In the genomic region with DNA sequence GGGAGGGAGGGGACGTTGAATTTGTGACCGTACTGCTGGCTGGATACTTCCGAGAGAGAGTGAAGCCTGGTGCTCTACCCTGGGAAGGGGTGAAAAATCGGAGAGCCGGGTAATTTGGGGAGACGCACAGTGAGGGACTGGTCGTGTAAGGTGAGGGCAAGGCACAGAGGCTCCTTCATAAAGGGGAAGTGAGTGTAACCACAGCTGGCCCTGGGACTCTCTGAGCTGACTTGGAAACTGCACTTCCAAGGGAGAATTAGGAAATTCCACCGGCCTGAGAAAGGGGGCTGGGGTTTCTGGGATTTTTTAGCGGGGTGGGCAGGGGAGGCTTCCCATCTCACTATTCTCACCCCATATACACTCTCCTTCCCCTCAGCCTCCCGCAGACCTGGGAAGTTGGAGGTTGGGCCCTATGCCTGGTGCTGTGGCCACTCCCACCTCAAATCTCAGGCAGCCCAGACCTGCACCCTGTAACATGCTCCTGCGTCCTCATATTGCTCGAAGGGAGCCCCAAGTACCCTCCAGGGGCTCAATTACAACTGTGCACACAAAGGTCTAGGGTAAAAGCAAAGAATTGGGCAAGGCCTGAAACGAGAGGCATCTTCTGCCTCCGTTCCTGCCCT, we compare ENCODE assay signal across 8 cellular contexts.
DNase-seq lines count a peak whose midpoint lies in the region; ATAC-seq and TF ChIP-seq lines count a peak whose summit lies in the region.

No MANE protein-coding gene starts in this region.

- no peak overlapping the region for H2AFZ ChIP-seq in parathyroid adenoma

- DNase-seq in T-cell, result peak in 2 of 34 experiments; percentile 1 to 7
- DNase-seq in foreskin keratinocyte, result no peak
- no peak for DNase-seq in NCI-H82 treated with DMSO at 0.1 percent for 48 hours (lab: John Stamatoyannopoulos, UW; ENCODE audit: unreplicated experiment)
- no peak for DNase-seq in T-helper 9 cell
- no peak for DNase-seq in DMS153 (lab: John Stamatoyannopoulos, UW)

- peaks cover 29 to 34% of the 10 kb centered on the region in 2 donors for H3K27me3 Mint-ChIP-seq in T-cell

- peaks cover 21 to 34% (median 26%) of the 10 kb centered on the region in 3 donors for H3K4me1 Mint-ChIP-seq in T-cell

- H3K27me3 ChIP-seq in foreskin keratinocyte (no peaks in the 10 kb centered on the region), parathyroid adenoma (ENCODE audit: control insufficient read depth, insufficient read depth, low read length) (no peaks in the 10 kb centered on the region)

- no peaks in the 10 kb centered on the region for H3K36me3 ChIP-seq in ES-I3 (ENCODE audit: insufficient read depth, low read length)
- no peaks in the 10 kb centered on the region for H3K36me3 ChIP-seq in parathyroid adenoma (ENCODE audit: control insufficient read depth, insufficient read depth, low read length)

- H3K4me2 ChIP-seq in parathyroid adenoma (ENCODE audit: low read length), result no peak overlapping the region

- H3K4me1 ChIP-seq in ES-I3 (ENCODE audit: insufficient read depth, low read length) (peaks cover 43% of the 10 kb centered on the region), foreskin keratinocyte (peaks cover 11% of the 10 kb centered on the region), parathyroid adenoma (no peaks in the 10 kb centered on the region)

- no peak for TF ChIP-seq CTCF in foreskin keratinocyte (conservative IDR thresholded peaks at IDR 0.05)
- no peak for TF ChIP-seq CTCF in parathyroid adenoma (IDR thresholded peaks at IDR 0.05)

- no peaks in the 10 kb centered on the region for H3K9me3 Mint-ChIP-seq in T-cell

- no peaks in the 10 kb centered on the region for H3K79me2 ChIP-seq in parathyroid adenoma

- CTCF ChIA-PET in T-cell (lab: Charles Lee), result interaction anchor here in 1 of 2 donors (0.6 kb wide), 3 partner anchors 56 to 1526 kb away, joined by 3 to 4 read pairs (median 3); no protein-coding TSS in a partner anchor

- peak overlapping the region; percentile 79; the same call in 1 of the 2 replicates for H3K9ac ChIP-seq in ES-I3 (ENCODE audit: low read depth, low read length)
- H3K9ac ChIP-seq in parathyroid adenoma, result no peak overlapping the region

- peak overlapping the region; percentile 59 for H3K27ac ChIP-seq in foreskin keratinocyte
- H3K27ac ChIP-seq in parathyroid adenoma, result no peak overlapping the region

- peak overlapping the region; percentile 54 for H3K4me3 ChIP-seq in parathyroid adenoma (ENCODE audit: low read depth, low read length)

- H3K36me3 Mint-ChIP-seq in T-cell, result no peaks in the 10 kb centered on the region

- H3K9me3 ChIP-seq in ES-I3 (ENCODE audit: control insufficient read depth, insufficient read depth, low read length) (no peaks in the 10 kb centered on the region), parathyroid adenoma (ENCODE audit: control insufficient read depth, low read length) (no peaks in the 10 kb centered on the region)

- peak overlapping the region in 1 of 2 donors; percentile 61 for H3K27ac Mint-ChIP-seq in T-cell

- H3K4me3 Mint-ChIP-seq in T-cell, result peak overlapping the region; percentile 86 to 90 (median 86)

- POLR2A ChIA-PET in T-cell (lab: Charles Lee), result no interaction called here

- ATAC-seq in T-cell (replicated peaks in 1 of 4), result peak in 2 of 4 experiments; percentile 15
- peak; percentile 29 for ATAC-seq in foreskin keratinocyte
- ATAC-seq in GM21447 (IDR thresholded peaks at IDR 0.05; ENCODE audit: unreplicated experiment), result no peak
